Comparison of ENCODE assay signal across 18 cellular contexts in genomic region chr2:8580316-8581047, GRCh38.
A peak's percentile ranks its signal among the peaks of the same experiment; 100 is the strongest.
DNase-seq lines count a peak whose midpoint lies in the region; ATAC-seq and TF ChIP-seq lines count a peak whose summit lies in the region.
"Had no signal": no experiment of that assay in that cellular context is flagged by ENCODE, and none has a peak within 500 bp of the region (broad histone marks: within the 10 kb centered on the region; RNA-seq: fewer than 3 reads in every experiment).

No MANE protein-coding gene starts in this region.

- peaks cover 7% of the 10 kb centered on the region for H3K27me3 Mint-ChIP-seq in activated CD4-positive, alpha-beta T cell treated with anti-CD3 and anti-CD28 coated beads, Interleukin-2, amount 10 ng/mL, durations not matched to agents 7 days and 5 days
- peaks cover 7% of the 10 kb centered on the region for H3K27me3 Mint-ChIP-seq in dendritic cell treated with granulocyte-macrophage colony-stimulating factor and Interleukin-4, amounts not matched to agents 40 ng/mL and 50 ng/mL, for 4 days
- H3K27me3 Mint-ChIP-seq in T-helper 2 cell treated with Interferon-gamma antibody and Interleukin-4, amounts not matched to agents 5 μg/mL and 100 μg/mL, for 36 hours (ENCODE audit: low read depth), result peaks cover 29% of the 10 kb centered on the region

- ATAC-seq in HG03139 (IDR thresholded peaks at IDR 0.05; ENCODE audit: unreplicated experiment), result no peak
- ATAC-seq: CD8-positive, alpha-beta T cell; foreskin keratinocyte; GM12878 had no signal

- H3K4me1 ChIP-seq in Loucy (ENCODE audit: insufficient read depth, low read length, poor library complexity, severe bottlenecking) (peaks cover 48% of the 10 kb centered on the region), trophoblast cell (ENCODE audit: control insufficient read depth in 1 of 2, insufficient read depth in 2 of 2, low read length in 2 of 2) (peaks cover 28 to 37% of the 10 kb centered on the region in 2 experiments)
- H3K4me1 ChIP-seq: A549, foreskin keratinocyte had no signal

- intact Hi-C loops in dendritic cell treated with granulocyte-macrophage colony-stimulating factor and Interleukin-4, amounts not matched to agents 40 ng/mL and 50 ng/mL, for 4 days (cut with micrococcal nuclease), result loop anchor here (5.0 kb wide), 1 partner anchor 53 kb away; no protein-coding TSS in a partner anchor

- H3K36me3 ChIP-seq in Loucy (ENCODE audit: insufficient read depth, low read length) (no peaks in the 10 kb centered on the region), trophoblast cell (ENCODE audit: control insufficient read depth in 1 of 2, insufficient read depth in 2 of 2, low read length in 2 of 2) (no peaks in the 10 kb centered on the region)
- H3K36me3 ChIP-seq: sigmoid colon had no signal

- TF ChIP-seq CTCF in Loucy (conservative IDR thresholded peaks at IDR 0.05; ENCODE audit: low read length), result no peak
- no peak for TF ChIP-seq CTCF in GM13976 (IDR thresholded peaks at IDR 0.05; ENCODE audit: borderline replicate concordance, control extremely low read depth, extremely low read depth, insufficient read depth, missing control alignments)

- no peak overlapping the region for H3K23ac ChIP-seq in trophoblast cell (ENCODE audit: low read length)

- H3K4me3 Mint-ChIP-seq in activated CD4-positive, alpha-beta T cell treated with anti-CD3 and anti-CD28 coated beads, Interleukin-2, amount 10 ng/mL, durations not matched to agents 7 days and 5 days, result no peak overlapping the region
- H3K4me3 Mint-ChIP-seq in dendritic cell treated with granulocyte-macrophage colony-stimulating factor and Interleukin-4, amounts not matched to agents 40 ng/mL and 50 ng/mL, for 4 days, result no peak overlapping the region
- H3K4me3 Mint-ChIP-seq in T-helper 2 cell treated with Interferon-gamma antibody and Interleukin-4, amounts not matched to agents 5 μg/mL and 100 μg/mL, for 36 hours, result no peak overlapping the region
- H3K4me3 Mint-ChIP-seq: CD8-positive, alpha-beta T cell had no signal

- no peaks in the 10 kb centered on the region for H3F3A ChIP-seq in Loucy (ENCODE audit: low read depth)

- no peaks in the 10 kb centered on the region for H3K36me3 Mint-ChIP-seq in activated CD4-positive, alpha-beta T cell treated with anti-CD3 and anti-CD28 coated beads, Interleukin-2, amount 10 ng/mL, durations not matched to agents 7 days and 5 days (ENCODE audit: low read depth)
- H3K36me3 Mint-ChIP-seq in dendritic cell treated with granulocyte-macrophage colony-stimulating factor and Interleukin-4, amounts not matched to agents 40 ng/mL and 50 ng/mL, for 4 days (ENCODE audit: low read depth), result no peaks in the 10 kb centered on the region
- H3K36me3 Mint-ChIP-seq in T-helper 2 cell treated with Interferon-gamma antibody and Interleukin-4, amounts not matched to agents 5 μg/mL and 100 μg/mL, for 36 hours (ENCODE audit: low read depth), result no peaks in the 10 kb centered on the region
- H3K36me3 Mint-ChIP-seq: CD8-positive, alpha-beta T cell had no signal

- CTCF ChIA-PET in activated CD4-positive, alpha-beta T cell treated with anti-CD3 and anti-CD28 coated beads, Interleukin-2, amount 10 ng/mL, durations not matched to agents 7 days and 5 days (lab: Charles Lee), result interaction anchor here (0.8 to 1.5 kb wide), 2 partner anchors 10 to 31 kb away, joined by 3 read pairs; no protein-coding TSS in a partner anchor

- H3K9ac ChIP-seq in Loucy (ENCODE audit: low read depth, low read length, poor library complexity, severe bottlenecking) (no peak overlapping the region), trophoblast cell (ENCODE audit: low read length) (no peak overlapping the region)

- WGBS in trophoblast cell (ENCODE audit: extremely low coverage, insufficient coverage, insufficient read length), result no CpG with 5 or more reads among the region's 15 CpGs

- no peak overlapping the region for H3K18ac ChIP-seq in trophoblast cell (ENCODE audit: low read length)

- no peak overlapping the region for H4K12ac ChIP-seq in trophoblast cell (ENCODE audit: low read depth, low read length)

- no peaks in the 10 kb centered on the region for H3K9me3 ChIP-seq in Loucy (ENCODE audit: insufficient read depth, low read depth, low read length)
- H3K9me3 ChIP-seq in trophoblast cell (ENCODE audit: insufficient read depth, low read depth, low read length), result no peaks in the 10 kb centered on the region
- H3K9me3 ChIP-seq: A549, sigmoid colon had no signal

- peaks cover 40% of the 10 kb centered on the region for H3K4me1 Mint-ChIP-seq in activated CD4-positive, alpha-beta T cell treated with anti-CD3 and anti-CD28 coated beads, Interleukin-2, amount 10 ng/mL, durations not matched to agents 7 days and 5 days
- H3K4me1 Mint-ChIP-seq in dendritic cell treated with granulocyte-macrophage colony-stimulating factor and Interleukin-4, amounts not matched to agents 40 ng/mL and 50 ng/mL, for 4 days (ENCODE audit: low read depth), result peaks cover 80% of the 10 kb centered on the region
- peaks cover 24% of the 10 kb centered on the region for H3K4me1 Mint-ChIP-seq in T-helper 2 cell treated with Interferon-gamma antibody and Interleukin-4, amounts not matched to agents 5 μg/mL and 100 μg/mL, for 36 hours (ENCODE audit: low read depth)

- POLR2A ChIA-PET in activated CD4-positive, alpha-beta T cell treated with anti-CD3 and anti-CD28 coated beads, Interleukin-2, amount 10 ng/mL, durations not matched to agents 7 days and 5 days (lab: Charles Lee), result no interaction called here

- no peaks in the 10 kb centered on the region for H3K9me3 Mint-ChIP-seq in activated CD4-positive, alpha-beta T cell treated with anti-CD3 and anti-CD28 coated beads, Interleukin-2, amount 10 ng/mL, durations not matched to agents 7 days and 5 days
- H3K9me3 Mint-ChIP-seq in dendritic cell treated with granulocyte-macrophage colony-stimulating factor and Interleukin-4, amounts not matched to agents 40 ng/mL and 50 ng/mL, for 4 days, result no peaks in the 10 kb centered on the region
- no peaks in the 10 kb centered on the region for H3K9me3 Mint-ChIP-seq in T-helper 2 cell treated with Interferon-gamma antibody and Interleukin-4, amounts not matched to agents 5 μg/mL and 100 μg/mL, for 36 hours
- H3K9me3 Mint-ChIP-seq: CD8-positive, alpha-beta T cell had no signal

- H3K27ac ChIP-seq in trophoblast cell (ENCODE audit: low read depth, low read length), result no peak overlapping the region
- H3K27ac ChIP-seq: foreskin keratinocyte, sigmoid colon, SK-N-MC had no signal

- peak overlapping the region; percentile 70 for H3K27ac Mint-ChIP-seq in activated CD4-positive, alpha-beta T cell treated with anti-CD3 and anti-CD28 coated beads, Interleukin-2, amount 10 ng/mL, durations not matched to agents 7 days and 5 days
- H3K27ac Mint-ChIP-seq in dendritic cell treated with granulocyte-macrophage colony-stimulating factor and Interleukin-4, amounts not matched to agents 40 ng/mL and 50 ng/mL, for 4 days, result peak overlapping the region; percentile 73
- no peak overlapping the region for H3K27ac Mint-ChIP-seq in T-helper 2 cell treated with Interferon-gamma antibody and Interleukin-4, amounts not matched to agents 5 μg/mL and 100 μg/mL, for 36 hours
- H3K27ac Mint-ChIP-seq: CD8-positive, alpha-beta T cell had no signal

- no peak overlapping the region for H4K8ac ChIP-seq in trophoblast cell (ENCODE audit: low read depth, low read length)

- no peaks in the 10 kb centered on the region for H3K79me2 ChIP-seq in Loucy (ENCODE audit: insufficient read depth, low read length)
- H3K79me2 ChIP-seq in trophoblast cell (ENCODE audit: control insufficient read depth, insufficient read depth, low read length, poor library complexity), result no peaks in the 10 kb centered on the region

- H2BK5ac ChIP-seq in trophoblast cell (ENCODE audit: low read depth, low read length, poor library complexity), result no peak overlapping the region

- in situ Hi-C loops in GM13976 (cut with MboI; ENCODE audit: low sequenced_read_pairs, unreplicated experiment), result no loop called here

- no peak overlapping the region for H2BK120ac ChIP-seq in trophoblast cell (ENCODE audit: insufficient read depth, low read length, poor library complexity)

- no peaks in the 10 kb centered on the region for H4K20me1 ChIP-seq in Loucy (ENCODE audit: insufficient read depth, low read length, poor library complexity, severe bottlenecking)

- no peaks in the 10 kb centered on the region for H3K9me2 ChIP-seq in Loucy (replicated peaks; ENCODE audit: low read depth, low read length)

- no peak overlapping the region for H3K4ac ChIP-seq in trophoblast cell (ENCODE audit: low read depth, low read length)

- H3K4me2 ChIP-seq in Loucy (ENCODE audit: low read depth, low read length, poor library complexity, severe bottlenecking) (no peak overlapping the region), trophoblast cell (ENCODE audit: low read length) (no peak overlapping the region)
- H3K4me2 ChIP-seq: A549 had no signal

- peaks cover 36% of the 10 kb centered on the region for H3K79me1 ChIP-seq in trophoblast cell (ENCODE audit: low read length)

- H4K91ac ChIP-seq in trophoblast cell (ENCODE audit: low read depth, low read length), result peak overlapping the region; percentile 39

- peak overlapping the region; percentile 42 for H2AK5ac ChIP-seq in trophoblast cell (ENCODE audit: low read length)

- DNase-seq in activated CD4-positive, alpha-beta T cell treated with anti-CD3 and anti-CD28 coated beads, Interleukin-2, amount 10 ng/mL, durations not matched to agents 7 days and 5 days, result no peak
- DNase-seq in activated CD4-positive, alpha-beta T cell treated with anti-CD3 and anti-CD28 coated beads, Interleukin-2, amount 50 U/mL, for 4 hours, result no peak
- DNase-seq in trophoblast cell, result no peak
- no peak for DNase-seq in T-helper 2 cell treated with Interferon-gamma antibody and Interleukin-4, amounts not matched to agents 5 μg/mL and 100 μg/mL, for 36 hours (ENCODE audit: low spot score)
- no peak for DNase-seq in GM13976 (ENCODE audit: low spot score)
- DNase-seq: activated CD8-positive, alpha-beta memory T cell treated with anti-CD3 and anti-CD28 coated beads, Interleukin-2, amount 50 U/mL, for 48 hours; amniotic stem cell; CD8-positive, alpha-beta T cell; foreskin keratinocyte; MM.1S; NCI-H1930; sigmoid colon had no signal

- peak overlapping the region; percentile 65 for H2BK12ac ChIP-seq in trophoblast cell (ENCODE audit: low read length)

- H3K4me3 ChIP-seq in Loucy (ENCODE audit: low read length, poor library complexity, severe bottlenecking) (no peak overlapping the region), trophoblast cell (ENCODE audit: low read depth, low read length) (no peak overlapping the region)
- H3K4me3 ChIP-seq: A549, GM12878, sigmoid colon, SK-N-MC had no signal

- H3K27me3 ChIP-seq in Loucy (ENCODE audit: insufficient read depth, low read length, poor library complexity, severe bottlenecking) (no peaks in the 10 kb centered on the region), trophoblast cell (ENCODE audit: insufficient read depth, low read length) (no peaks in the 10 kb centered on the region)
- H3K27me3 ChIP-seq: foreskin keratinocyte, sigmoid colon had no signal

- H3K14ac ChIP-seq in trophoblast cell (ENCODE audit: low read length), result peak overlapping the region; percentile 28

- 0 out of 2 replicates have a peak overlapping the region, but pooled peaks have one; percentile 37 for H2AFZ ChIP-seq in Loucy (ENCODE audit: low read length)
- no peak overlapping the region for H2AFZ ChIP-seq in trophoblast cell (ENCODE audit: insufficient read depth, low read length, poor library complexity)
